ENCODE assay signal across 32 cellular contexts in genomic region chr3:186092360-186093070, GRCh38.
"Had no signal": no experiment of that assay in that cellular context is flagged by ENCODE, and none has a peak within 500 bp of the region (broad histone marks: within the 10 kb centered on the region; RNA-seq: fewer than 3 reads in every experiment).

No MANE protein-coding gene starts in this region.

- DNase-seq: activated B cell treated with CpG ODN at 0.5 μM for 24 hours; activated CD4-positive, alpha-beta memory T cell treated with anti-CD3 and anti-CD28 coated beads, Interleukin-2, amount 10 ng/mL, durations not matched to agents 7 days and 5 days; activated CD4-positive, alpha-beta T cell treated with anti-CD3 and anti-CD28 coated beads for 48 hours; activated CD4-positive, alpha-beta T cell treated with anti-CD3 and anti-CD28 coated beads, Interleukin-2, amount 50 U/mL, for 1 hour; activated CD8-positive, alpha-beta memory T cell treated with anti-CD3 and anti-CD28 coated beads, Interleukin-2, amount 50 U/mL, for 48 hours; activated gamma-delta T cell; activated naive CD4-positive, alpha-beta T cell; activated naive CD4-positive, alpha-beta T cell treated with anti-CD3 and anti-CD28 coated beads, Interleukin-2, amount 10 ng/mL, durations not matched to agents 7 days and 5 days; activated naive CD8-positive, alpha-beta T cell treated with anti-CD3 and anti-CD28 coated beads, Interleukin-2, amount 10 ng/mL, durations not matched to agents 7 days and 5 days; activated T-cell treated with anti-CD3 and anti-CD28 coated beads for 4 hours; activated T-cell treated with anti-CD3 and anti-CD28 coated beads, Interleukin-2, amount 50 U/mL, for 24 hours; activated T-cell treated with anti-CD3 and anti-CD28 coated beads, Interleukin-2, amount 50 U/mL, for 72 hours; central memory CD4-positive, alpha-beta T cell; cerebellar nuclear complex; dorsolateral prefrontal cortex; effector memory CD4-positive, alpha-beta T cell; erythroblast; foreskin keratinocyte; gastrocnemius medialis; glutamatergic neuron; heart left ventricle; T-helper 2 cell had no signal

- H3K36me3 ChIP-seq: ascending aorta, breast epithelium, cardiac muscle cell, esophagus muscularis mucosa, gastrocnemius medialis, heart left ventricle had no signal

- H3K27ac ChIP-seq: ascending aorta, breast epithelium, cardiac muscle cell, coronary artery, esophagus muscularis mucosa, foreskin keratinocyte, gastrocnemius medialis, heart left ventricle, VCaP had no signal

- H3K4me1 Mint-ChIP-seq: activated B cell treated with CpG ODN at 0.5 μM for 24 hours; activated CD4-positive, alpha-beta memory T cell treated with anti-CD3 and anti-CD28 coated beads, Interleukin-2, amount 10 ng/mL, durations not matched to agents 7 days and 5 days; activated naive CD4-positive, alpha-beta T cell treated with anti-CD3 and anti-CD28 coated beads, Interleukin-2, amount 10 ng/mL, durations not matched to agents 7 days and 5 days had no signal

- H3K36me3 Mint-ChIP-seq: activated naive CD4-positive, alpha-beta T cell treated with anti-CD3 and anti-CD28 coated beads, Interleukin-2, amount 10 ng/mL, durations not matched to agents 7 days and 5 days; activated naive CD4-positive, alpha-beta T cell treated with anti-CD3 and anti-CD28 coated beads, Interleukin-2, amount 50 U/mL, for 72 hours; activated naive CD8-positive, alpha-beta T cell treated with anti-CD3 and anti-CD28 coated beads, Interleukin-2, amount 10 ng/mL, durations not matched to agents 7 days and 5 days had no signal

- H3K4me3 Mint-ChIP-seq: activated B cell treated with CpG ODN at 0.5 μM for 24 hours; activated CD4-positive, alpha-beta memory T cell treated with anti-CD3 and anti-CD28 coated beads, Interleukin-2, amount 10 ng/mL, durations not matched to agents 7 days and 5 days; activated naive CD4-positive, alpha-beta T cell treated with anti-CD3 and anti-CD28 coated beads, Interleukin-2, amount 10 ng/mL, durations not matched to agents 7 days and 5 days; activated naive CD8-positive, alpha-beta T cell treated with anti-CD3 and anti-CD28 coated beads, Interleukin-2, amount 10 ng/mL, durations not matched to agents 7 days and 5 days; activated T-cell treated with anti-CD3 and anti-CD28 coated beads, Interleukin-2, amount 50 U/mL, for 24 hours; activated T-cell treated with anti-CD3 and anti-CD28 coated beads, Interleukin-2, amount 50 U/mL, for 72 hours; brain; dendritic cell treated with granulocyte-macrophage colony-stimulating factor and Interleukin-4, amounts not matched to agents 40 ng/mL and 50 ng/mL, for 4 days had no signal

- H3K27ac Mint-ChIP-seq: activated B cell treated with CpG ODN at 0.5 μM for 24 hours; activated CD4-positive, alpha-beta memory T cell treated with anti-CD3 and anti-CD28 coated beads, Interleukin-2, amount 10 ng/mL, durations not matched to agents 7 days and 5 days; activated naive CD4-positive, alpha-beta T cell treated with anti-CD3 and anti-CD28 coated beads, Interleukin-2, amount 10 ng/mL, durations not matched to agents 7 days and 5 days; activated naive CD4-positive, alpha-beta T cell treated with anti-CD3 and anti-CD28 coated beads, Interleukin-2, amount 50 U/mL, for 72 hours; activated naive CD8-positive, alpha-beta T cell treated with anti-CD3 and anti-CD28 coated beads, Interleukin-2, amount 10 ng/mL, durations not matched to agents 7 days and 5 days; activated T-cell treated with anti-CD3 and anti-CD28 coated beads, Interleukin-2, amount 50 U/mL, for 24 hours; activated T-cell treated with anti-CD3 and anti-CD28 coated beads, Interleukin-2, amount 50 U/mL, for 72 hours had no signal

- ATAC-seq: activated CD4-positive, CD25-positive, alpha-beta regulatory T cell treated with anti-CD3 and anti-CD28 coated beads, Interleukin-2, amount 50 U/mL, for 24 hours; activated naive CD4-positive, alpha-beta T cell treated with anti-CD3 and anti-CD28 coated beads, Interleukin-2, amount 50 U/mL, for 72 hours; activated T-cell treated with anti-CD3 and anti-CD28 coated beads, Interleukin-2, amount 50 U/mL, for 72 hours; foreskin keratinocyte; gastrocnemius medialis; heart left ventricle had no signal

- H3K9me3 ChIP-seq: ascending aorta, breast epithelium, esophagus muscularis mucosa, gastrocnemius medialis, heart left ventricle had no signal

- H3K4me1 ChIP-seq: breast epithelium had no signal

- H3K27me3 ChIP-seq: ascending aorta, breast epithelium, cardiac muscle cell, dorsolateral prefrontal cortex, esophagus muscularis mucosa, foreskin keratinocyte, gastrocnemius medialis, heart left ventricle had no signal

- H3K9me3 Mint-ChIP-seq: activated B cell treated with CpG ODN at 0.5 μM for 24 hours; activated CD4-positive, alpha-beta memory T cell treated with anti-CD3 and anti-CD28 coated beads, Interleukin-2, amount 10 ng/mL, durations not matched to agents 7 days and 5 days; activated naive CD4-positive, alpha-beta T cell treated with anti-CD3 and anti-CD28 coated beads, Interleukin-2, amount 10 ng/mL, durations not matched to agents 7 days and 5 days; activated naive CD4-positive, alpha-beta T cell treated with anti-CD3 and anti-CD28 coated beads, Interleukin-2, amount 50 U/mL, for 72 hours; activated naive CD8-positive, alpha-beta T cell treated with anti-CD3 and anti-CD28 coated beads, Interleukin-2, amount 10 ng/mL, durations not matched to agents 7 days and 5 days; activated T-cell treated with anti-CD3 and anti-CD28 coated beads, Interleukin-2, amount 50 U/mL, for 24 hours; activated T-cell treated with anti-CD3 and anti-CD28 coated beads, Interleukin-2, amount 50 U/mL, for 72 hours; brain; dendritic cell treated with granulocyte-macrophage colony-stimulating factor and Interleukin-4, amounts not matched to agents 40 ng/mL and 50 ng/mL, for 4 days had no signal

- H3K4me3 ChIP-seq: ascending aorta, breast epithelium, cardiac muscle cell, coronary artery, dorsolateral prefrontal cortex, esophagus muscularis mucosa, gastrocnemius medialis, heart left ventricle had no signal
